Comparison of ENCODE assay signal across 7 cellular contexts in the genomic region with DNA sequence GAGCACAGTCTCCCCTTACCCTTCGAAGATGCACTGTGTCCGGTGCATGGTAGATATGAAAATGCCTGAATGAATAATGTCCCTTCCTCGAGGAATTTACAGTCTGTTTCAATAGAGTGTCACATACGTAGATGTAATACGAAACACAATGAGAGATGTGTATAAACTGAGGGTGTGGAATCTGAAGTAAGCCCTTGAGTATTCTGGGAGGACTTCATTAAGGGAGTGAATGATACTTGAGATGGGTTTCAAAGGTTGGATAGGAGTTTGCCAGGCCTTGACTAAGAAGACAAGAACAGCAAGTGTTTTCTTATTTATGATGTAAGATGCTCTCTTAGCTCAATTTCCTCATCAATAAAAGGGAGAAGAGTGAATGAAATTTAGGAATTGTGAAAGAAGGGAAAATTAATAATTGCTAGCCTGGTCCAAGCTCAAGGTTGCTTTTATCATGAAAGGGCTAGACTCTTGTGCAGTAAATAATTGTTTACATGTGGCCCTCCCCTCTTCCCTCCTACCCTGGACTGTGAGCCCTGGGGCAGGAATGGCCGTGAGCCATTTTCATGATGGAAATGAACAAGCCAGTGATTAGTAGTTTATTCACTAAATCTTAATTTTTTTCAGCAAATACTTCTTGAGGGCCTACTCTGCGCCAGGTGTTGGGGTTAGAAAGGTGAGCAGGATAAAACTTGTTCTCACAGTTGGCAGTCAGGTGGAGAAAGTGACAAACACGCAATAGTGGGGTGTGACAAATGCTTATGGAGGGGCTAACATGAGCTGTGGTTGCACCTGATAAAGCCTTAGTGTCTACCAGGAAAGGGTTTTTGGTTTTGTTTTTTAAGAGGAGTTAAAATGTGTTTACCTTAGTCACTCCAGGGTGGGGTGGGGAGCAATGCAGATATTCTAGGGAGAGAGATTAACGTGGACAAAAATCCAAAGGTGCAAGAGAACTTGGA. TPM values are rescaled to one million over a fixed set of nuclear protein-coding genes. Genes with fewer than 3 reads are reported as not detected.
DNase-seq lines count a peak whose midpoint lies in the region; TF ChIP-seq lines count a peak whose summit lies in the region.
"Had no signal": no experiment of that assay in that cellular context is flagged by ENCODE, and none has a peak within 500 bp of the region (broad histone marks: within the 10 kb centered on the region; RNA-seq: fewer than 3 reads in every experiment).

No MANE protein-coding gene starts in this region.

- DNase-seq in BJ (ENCODE audit: low read depth) (no peak), RKO (ENCODE audit: low spot score) (peak; percentile 28), ureter (ENCODE audit: low spot score) (no peak), GM10266 (ENCODE audit: extremely low spot score) (no peak), DMS114 treated with DMSO at 0.1 percent for 48 hours (lab: John Stamatoyannopoulos, UW; ENCODE audit: unreplicated experiment) (no peak)
- DNase-seq: midbrain had no signal

- peaks cover 1% of the 10 kb centered on the region for H3K36me3 ChIP-seq in BJ (ENCODE audit: control insufficient read depth, insufficient read depth, low read length)

- TF ChIP-seq CTCF in BJ (IDR thresholded peaks at IDR 0.05; ENCODE audit: insufficient read depth, low read depth, low read length), result no peak
- TF ChIP-seq CTCF in GM10266 (IDR thresholded peaks at IDR 0.05; ENCODE audit: control insufficient read depth, insufficient read depth, low read depth, missing control alignments), result no peak

- CTCF ChIA-PET in BJ (lab: Yijun Ruan, JAX), result no interaction called here

- H3K4me3 ChIP-seq in BJ (ENCODE audit: low read depth, low read length) (peak overlapping the region; percentile 85), iPS-11a (ENCODE audit: low read depth, low read length) (peak overlapping the region; percentile 98)

- H3K27me3 ChIP-seq in BJ (ENCODE audit: control insufficient read depth, insufficient read depth, low read length), result no peaks in the 10 kb centered on the region

- POLR2A ChIA-PET in BJ (lab: Charles Lee), result no interaction called here

RNA-seq across cellular contexts. Expression of gene KIF22, which starts 1.6 kb away (rescaled TPM):
- 43.0 and 68.3 TPM in 2 replicates for polyA plus RNA-seq in BJ (2011; rRNA removed)
- polyA minus RNA-seq in BJ (2011; rRNA and poly(A)+ RNA removed), result 47.6 and 85.6 TPM in 2 replicates
- 34.3 TPM for total RNA-seq in ureter

RNA-seq across cellular contexts. Expression of gene ZG16, which starts 14.1 kb away (rescaled TPM):
- polyA plus RNA-seq in BJ (2011; rRNA removed), result not detected in 2 replicates
- not detected in 2 replicates for polyA minus RNA-seq in BJ (2011; rRNA and poly(A)+ RNA removed)
- not detected for total RNA-seq in ureter

RNA-seq across cellular contexts. Expression of gene MAZ, which starts 14.2 kb away (rescaled TPM):
- polyA plus RNA-seq in BJ (2011; rRNA removed), result 105 and 172 TPM in 2 replicates
- polyA minus RNA-seq in BJ (2011; rRNA and poly(A)+ RNA removed), result 160 and 209 TPM in 2 replicates
- 143 TPM for total RNA-seq in ureter

RNA-seq across cellular contexts. Expression of gene PRRT2, which starts 19.9 kb away (rescaled TPM):
- polyA plus RNA-seq in BJ (2011; rRNA removed), result 4.5 and 7.6 TPM in 2 replicates
- 1.9 and 2.4 TPM in 2 replicates for polyA minus RNA-seq in BJ (2011; rRNA and poly(A)+ RNA removed)
- 10.6 TPM for total RNA-seq in ureter

RNA-seq across cellular contexts. Expression of gene PAGR1, which starts 23.8 kb away (rescaled TPM):
- 13.9 and 15.6 TPM in 2 replicates for polyA plus RNA-seq in BJ (2011; rRNA removed)
- polyA minus RNA-seq in BJ (2011; rRNA and poly(A)+ RNA removed), result 2.3 and 3.1 TPM in 2 replicates
- 20.7 TPM for total RNA-seq in ureter
